In the genomic region with DNA sequence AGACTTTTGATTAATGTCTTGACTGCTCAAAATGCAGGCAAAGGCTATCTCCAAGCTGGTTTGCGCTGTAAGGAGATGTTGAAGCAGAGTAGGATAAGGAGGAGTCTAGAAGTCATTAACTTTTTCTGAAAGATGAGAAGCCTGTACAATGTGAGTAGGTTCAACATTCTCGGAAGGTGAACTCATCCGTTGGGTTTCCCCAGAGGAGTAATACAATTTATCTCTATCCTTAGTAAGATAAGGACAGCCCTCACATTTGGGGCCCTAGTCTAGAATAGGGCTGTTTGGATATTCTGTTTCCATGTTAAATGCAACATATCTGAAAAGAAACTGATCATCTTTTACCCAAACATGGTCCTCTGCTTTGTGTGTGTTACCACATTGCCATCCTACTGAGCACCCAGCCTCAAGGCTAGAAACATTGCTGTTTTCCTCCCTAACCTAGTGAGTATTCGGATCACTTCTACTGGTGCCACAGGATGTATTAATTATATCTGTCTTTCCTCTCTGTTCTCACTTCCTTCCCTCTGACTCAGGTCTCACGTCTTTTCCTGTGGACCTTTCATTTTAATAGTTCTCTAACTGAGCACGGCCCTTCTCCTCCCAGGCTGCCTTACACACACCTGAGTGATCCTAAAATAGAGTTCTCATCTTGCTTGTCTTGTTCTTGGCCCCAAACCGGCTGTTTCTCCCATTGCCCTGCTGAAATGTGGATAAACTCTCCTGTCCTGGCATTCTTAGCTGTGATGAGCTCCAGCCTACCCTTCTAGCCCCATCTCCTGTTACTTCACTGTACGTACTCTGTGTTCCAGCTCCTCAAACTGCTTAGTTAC, we compare ENCODE assay signal across 8 cellular contexts.
DNase-seq lines count a peak whose midpoint lies in the region; ATAC-seq, FAIRE-seq and TF ChIP-seq lines count a peak whose summit lies in the region.

No MANE protein-coding gene starts in this region.

- POLR2A ChIA-PET in CD4-positive, alpha-beta T cell (lab: Charles Lee): interaction anchor here (0.6 to 2.6 kb wide), 12 partner anchors 9 to 165 kb away, joined by 3 to 18 read pairs (median 3); a partner anchor contains a TSS

- H3K18ac ChIP-seq in H9 (ENCODE audit: insufficient read length, low read depth, low read length): no peak overlapping the region

- no peaks in the 10 kb centered on the region for H3K36me3 ChIP-seq in astrocyte (ENCODE audit: insufficient read depth, low read length)
- no peaks in the 10 kb centered on the region for H3K36me3 ChIP-seq in parathyroid adenoma (ENCODE audit: control insufficient read depth, insufficient read depth, low read length)

- no peak for DNase-seq in CD4-positive, alpha-beta T cell
- DNase-seq in astrocyte (ENCODE audit: low read depth) (peak; percentile 89), H9 (no peak), NCI-H748 treated with DMSO at 0.1 percent for 48 hours (lab: John Stamatoyannopoulos, UW) (no peak)
- DNase-seq in effector CD8-positive, alpha-beta T cell (lab: John Stamatoyannopoulos, UW): no peak

- H3K4me1 Mint-ChIP-seq in CD4-positive, alpha-beta T cell (ENCODE audit: low read depth): peaks cover 93% of the 10 kb centered on the region
- H3K4me1 Mint-ChIP-seq in astrocyte (ENCODE audit: low read depth, unreplicated experiment): peaks cover 15% of the 10 kb centered on the region
- peaks cover 9 to 11% of the 10 kb centered on the region in 2 experiments for H3K4me1 Mint-ChIP-seq in H9

- H2AFZ ChIP-seq in astrocyte (ENCODE audit: low read depth, low read length) (peak overlapping the region; percentile 6), parathyroid adenoma (no peak overlapping the region), H9 (ENCODE audit: low read length) (no peak overlapping the region)

- CTCF ChIA-PET in CD4-positive, alpha-beta T cell (lab: Charles Lee): interaction anchor here (1.0 to 2.4 kb wide), 4 partner anchors 11 to 53 kb away, joined by 3 to 8 read pairs (median 4); no protein-coding TSS in a partner anchor

- peak overlapping the region; percentile 94 for H3K27ac Mint-ChIP-seq in CD4-positive, alpha-beta T cell
- H3K27ac Mint-ChIP-seq in astrocyte (ENCODE audit: unreplicated experiment) (peak overlapping the region; percentile 31), H9 (peak overlapping the region in 1 of 3 experiments; percentile 40; a peak in 1 of 7 replicates)

- H2BK120ac ChIP-seq in H9 (ENCODE audit: low read depth, low read length, poor library complexity, severe bottlenecking): no peak overlapping the region

- peak overlapping the region; percentile 95 for H3K27ac ChIP-seq in CD4-positive, alpha-beta T cell (ENCODE audit: low read depth, low read length)
- H3K27ac ChIP-seq in astrocyte (ENCODE audit: low read depth, low read length) (peak overlapping the region; percentile 24), parathyroid adenoma (peak overlapping the region; percentile 36), H9 (ENCODE audit: insufficient read length, low read depth, low read length) (no peak overlapping the region)

- H4K91ac ChIP-seq in H9 (ENCODE audit: insufficient read length, low read depth, low read length): no peak overlapping the region

- H3K23me2 ChIP-seq in H9 (ENCODE audit: insufficient read length, low read depth, low read length, poor library complexity, severe bottlenecking): no peaks in the 10 kb centered on the region

- intact Hi-C loops in CD4-positive, alpha-beta T cell (cut with DNase I, micrococcal nuclease): loop anchor here in 1 of 2 experiments (2.0 to 10.0 kb wide), 3 partner anchors 15 to 89 kb away; a partner anchor contains a TSS

- H4K20me1 ChIP-seq in astrocyte (ENCODE audit: insufficient read depth, low read length) (no peaks in the 10 kb centered on the region), H9 (ENCODE audit: control insufficient read depth, insufficient read depth, insufficient read length) (no peaks in the 10 kb centered on the region)

- H3K23ac ChIP-seq in H9 (ENCODE audit: insufficient read length, low read depth, low read length): no peak overlapping the region

- peak overlapping the region; percentile 63 for H3K4me3 Mint-ChIP-seq in CD4-positive, alpha-beta T cell
- H3K4me3 Mint-ChIP-seq in astrocyte (ENCODE audit: unreplicated experiment) (no peak overlapping the region), H9 (no peak overlapping the region)

- no peaks in the 10 kb centered on the region for H3K27me3 Mint-ChIP-seq in CD4-positive, alpha-beta T cell
- no peaks in the 10 kb centered on the region for H3K27me3 Mint-ChIP-seq in astrocyte (ENCODE audit: low read depth, unreplicated experiment)
- H3K27me3 Mint-ChIP-seq in H9 (ENCODE audit: low read depth): no peaks in the 10 kb centered on the region

- H3K79me2 ChIP-seq in astrocyte (ENCODE audit: insufficient read depth, low read length) (no peaks in the 10 kb centered on the region), parathyroid adenoma (no peaks in the 10 kb centered on the region), H9 (ENCODE audit: insufficient read depth, low read length) (no peaks in the 10 kb centered on the region)

- H3K4ac ChIP-seq in H9 (ENCODE audit: low read depth, low read length): no peak overlapping the region

- no peak overlapping the region for H2AK5ac ChIP-seq in H9 (ENCODE audit: insufficient read length, low read length)

- no peak overlapping the region for H4K5ac ChIP-seq in H9 (ENCODE audit: insufficient read length, low read depth, low read length)

- TF ChIP-seq CTCF in CD4-positive, alpha-beta T cell (IDR thresholded peaks at IDR 0.05): no peak
- TF ChIP-seq CTCF in astrocyte (IDR thresholded peaks at IDR 0.05; ENCODE audit: insufficient read depth, low read depth, low read length) (no peak), parathyroid adenoma (IDR thresholded peaks at IDR 0.05) (no peak), H9 (conservative IDR thresholded peaks at IDR 0.05) (no peak)

- no peak overlapping the region for H3K56ac ChIP-seq in H9 (ENCODE audit: insufficient read length, low read depth, low read length)

- H3K36me3 Mint-ChIP-seq in CD4-positive, alpha-beta T cell (ENCODE audit: low read depth): peaks cover 85% of the 10 kb centered on the region
- H3K36me3 Mint-ChIP-seq in astrocyte (ENCODE audit: low read depth, unreplicated experiment) (peaks cover 3% of the 10 kb centered on the region), H9 (ENCODE audit: insufficient read depth in 1 of 3, low read depth in 3 of 3) (peaks cover 0 to 4% (median 2%) of the 10 kb centered on the region in 3 experiments; a peak in 2 of 7 replicates)

- no peak overlapping the region for H3K9ac ChIP-seq in astrocyte (ENCODE audit: low read length)
- H3K9ac ChIP-seq in parathyroid adenoma: no peak overlapping the region
- no peak overlapping the region for H3K9ac ChIP-seq in H9 (ENCODE audit: extremely low read depth, insufficient read length, low read length)

- no peak overlapping the region for H3K14ac ChIP-seq in H9 (ENCODE audit: insufficient read depth, low read length)

- no peak overlapping the region for H3T11ph ChIP-seq in H9 (ENCODE audit: low read length)

- H2BK12ac ChIP-seq in H9 (ENCODE audit: insufficient read length, low read depth, low read length): no peak overlapping the region

- no peak overlapping the region for H2BK15ac ChIP-seq in H9 (ENCODE audit: low read depth, low read length)

- H3K4me1 ChIP-seq in astrocyte (ENCODE audit: insufficient read depth, low read length) (peaks cover 6% of the 10 kb centered on the region), parathyroid adenoma (no peaks in the 10 kb centered on the region), H9 (ENCODE audit: insufficient read depth, low read length) (no peaks in the 10 kb centered on the region)

- H3K27me3 ChIP-seq in CD4-positive, alpha-beta T cell (ENCODE audit: control insufficient read depth, insufficient read depth, low read length): no peaks in the 10 kb centered on the region
- H3K27me3 ChIP-seq in astrocyte (ENCODE audit: insufficient read depth, low read length): no peaks in the 10 kb centered on the region
- no peaks in the 10 kb centered on the region for H3K27me3 ChIP-seq in parathyroid adenoma (ENCODE audit: control insufficient read depth, insufficient read depth, low read length)
- H3K27me3 ChIP-seq in H9 (ENCODE audit: insufficient read depth, low read length): no peaks in the 10 kb centered on the region

- H3K79me1 ChIP-seq in H9 (ENCODE audit: insufficient read depth, low read depth, low read length, poor library complexity, severe bottlenecking): no peaks in the 10 kb centered on the region

- no peaks in the 10 kb centered on the region for H3K9me3 ChIP-seq in CD4-positive, alpha-beta T cell (ENCODE audit: control insufficient read depth, low read length)
- H3K9me3 ChIP-seq in astrocyte (ENCODE audit: insufficient read depth, low read depth, low read length) (no peaks in the 10 kb centered on the region), parathyroid adenoma (ENCODE audit: control insufficient read depth, low read length) (no peaks in the 10 kb centered on the region), H9 (ENCODE audit: control insufficient read depth, low read depth, low read length) (no peaks in the 10 kb centered on the region)

- WGBS in H9 (ENCODE audit: extremely low coverage, insufficient read length, low lambda C conversion rate): no CpG with 5 or more reads among the region's 8 CpGs

- peak; percentile 25 for ATAC-seq in CD4-positive, alpha-beta T cell (ENCODE audit: poor library complexity)
- ATAC-seq in GM19452 (IDR thresholded peaks at IDR 0.05; ENCODE audit: unreplicated experiment) (peak; percentile 79), HG03558 (IDR thresholded peaks at IDR 0.05; ENCODE audit: extremely low read depth, unreplicated experiment) (peak; percentile 71)

- H3K4me3 ChIP-seq in astrocyte (ENCODE audit: insufficient read depth, low read depth, low read length) (no peak overlapping the region), parathyroid adenoma (ENCODE audit: low read depth, low read length) (no peak overlapping the region)

- H4K8ac ChIP-seq in H9 (replicated peaks; ENCODE audit: insufficient read length, low read depth, low read length): no peak overlapping the region

- FAIRE-seq in astrocyte (lab: Jason Lieb, UNC): no peak

- H3K9me3 Mint-ChIP-seq in CD4-positive, alpha-beta T cell: peaks cover 2% of the 10 kb centered on the region
- H3K9me3 Mint-ChIP-seq in astrocyte (ENCODE audit: unreplicated experiment) (no peaks in the 10 kb centered on the region), H9 (no peaks in the 10 kb centered on the region)

- H2BK5ac ChIP-seq in H9 (ENCODE audit: insufficient read length, low read length): no peak overlapping the region

- H3K4me2 ChIP-seq in astrocyte (ENCODE audit: low read length): peak overlapping the region; percentile 33
- H3K4me2 ChIP-seq in parathyroid adenoma (ENCODE audit: low read length): no peak overlapping the region
- H3K4me2 ChIP-seq in H9 (ENCODE audit: insufficient read depth, insufficient read length, low read length): no peak overlapping the region

- H2BK20ac ChIP-seq in H9 (ENCODE audit: low read depth, low read length, poor library complexity, severe bottlenecking): no peak overlapping the region

Comparison
In these comparisons a context has a peak if more than half of its experiments do, and no peak if none do; other contexts are left out.
1. ATAC-seq: peak in every context shown above with its lines; median percentile 79 in GM19452; 71 in HG03558; 25 in CD4-positive, alpha-beta T cell.